In the genomic region with DNA sequence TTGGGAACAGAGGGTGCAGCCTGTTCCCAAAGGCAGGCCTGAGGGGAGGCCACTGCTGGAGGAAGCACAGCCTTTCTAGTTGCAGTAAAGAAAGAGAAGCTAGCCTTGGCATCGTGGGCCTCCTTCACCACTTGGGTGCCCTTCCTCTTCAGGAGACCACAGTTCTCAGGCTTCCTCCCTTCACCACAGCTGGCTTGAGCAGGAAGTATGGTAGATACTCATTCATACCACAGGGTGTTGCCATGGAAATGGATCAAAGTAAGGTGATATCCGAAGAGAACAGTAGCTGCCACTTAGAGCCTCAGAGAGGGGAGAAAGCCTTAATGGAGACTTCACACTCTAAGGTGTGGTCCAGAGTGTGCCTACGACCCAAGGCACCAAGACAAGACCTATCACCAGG, we compare ENCODE assay signal across 8 cellular contexts.
DNase-seq lines count a peak whose midpoint lies in the region; ATAC-seq lines count a peak whose summit lies in the region.

No MANE protein-coding gene starts in this region.

- peak overlapping the region; percentile 77 for H3K27ac Mint-ChIP-seq in dendritic cell treated with granulocyte-macrophage colony-stimulating factor and Interleukin-4, amounts not matched to agents 40 ng/mL and 50 ng/mL, for 4 days

- H3K27me3 Mint-ChIP-seq in dendritic cell treated with granulocyte-macrophage colony-stimulating factor and Interleukin-4, amounts not matched to agents 40 ng/mL and 50 ng/mL, for 4 days = no peaks in the 10 kb centered on the region

- no peaks in the 10 kb centered on the region for H3K9me3 Mint-ChIP-seq in dendritic cell treated with granulocyte-macrophage colony-stimulating factor and Interleukin-4, amounts not matched to agents 40 ng/mL and 50 ng/mL, for 4 days

- intact Hi-C loops in dendritic cell treated with granulocyte-macrophage colony-stimulating factor and Interleukin-4, amounts not matched to agents 40 ng/mL and 50 ng/mL, for 4 days (cut with micrococcal nuclease) = no loop called here

- no peak overlapping the region for H3K4me3 Mint-ChIP-seq in dendritic cell treated with granulocyte-macrophage colony-stimulating factor and Interleukin-4, amounts not matched to agents 40 ng/mL and 50 ng/mL, for 4 days

- DNase-seq in SKM-1 treated with dmso at 0.1 percent for 144 hours (lab: John Stamatoyannopoulos, UW; ENCODE audit: unreplicated experiment) (peak; percentile 89), NCI-H1092 (lab: John Stamatoyannopoulos, UW) (no peak), NCI-H1417 (lab: John Stamatoyannopoulos, UW) (no peak), NCI-H2081 treated with DMSO at 0.1 percent for 48 hours (lab: John Stamatoyannopoulos, UW) (no peak), islet precursor cell (no peak)

- H3K36me3 Mint-ChIP-seq in dendritic cell treated with granulocyte-macrophage colony-stimulating factor and Interleukin-4, amounts not matched to agents 40 ng/mL and 50 ng/mL, for 4 days (ENCODE audit: low read depth) = no peaks in the 10 kb centered on the region

- ATAC-seq in GM19043 (IDR thresholded peaks at IDR 0.05; ENCODE audit: low read depth, unreplicated experiment) (peak; percentile 49), HG03025 (IDR thresholded peaks at IDR 0.05; ENCODE audit: low FRiP score, unreplicated experiment) (peak; percentile 52)

- peaks cover 56% of the 10 kb centered on the region for H3K4me1 Mint-ChIP-seq in dendritic cell treated with granulocyte-macrophage colony-stimulating factor and Interleukin-4, amounts not matched to agents 40 ng/mL and 50 ng/mL, for 4 days (ENCODE audit: low read depth)
